9 cellular contexts compared by ENCODE assay signal in genomic region chr16:982152-983043, GRCh38. TPM values are rescaled to one million over a fixed set of nuclear protein-coding genes. Genes with fewer than 3 reads are reported as not detected.
DNase-seq lines count a peak whose midpoint lies in the region; ATAC-seq and TF ChIP-seq lines count a peak whose summit lies in the region.
"Had no signal": no experiment of that assay in that cellular context is flagged by ENCODE, and none has a peak within 500 bp of the region (broad histone marks: within the 10 kb centered on the region; RNA-seq: fewer than 3 reads in every experiment).

No MANE protein-coding gene starts in this region.

- CTCF ChIA-PET in CD4-positive, alpha-beta T cell (lab: Charles Lee), result no interaction called here

- peak overlapping the region; percentile 36 for H3K4me3 ChIP-seq in ovary

- H3K27me3 ChIP-seq in CD4-positive, alpha-beta T cell (ENCODE audit: control insufficient read depth, insufficient read depth, low read length), result no peaks in the 10 kb centered on the region
- peaks cover 16% of the 10 kb centered on the region for H3K27me3 ChIP-seq in ovary

- H3K4me1 ChIP-seq in ovary (ENCODE audit: insufficient read depth), result peaks cover 8% of the 10 kb centered on the region

- DNase-seq in CD4-positive, alpha-beta T cell, result no peak
- DNase-seq in NCI-H69 (lab: John Stamatoyannopoulos, UW) (peak; percentile 33), ovary (no peak), NK-92 (lab: John Stamatoyannopoulos, UW; ENCODE audit: unreplicated experiment) (no peak), GM10266 (ENCODE audit: extremely low spot score) (no peak)
- no peak for DNase-seq in effector memory CD8-positive, alpha-beta T cell

- no peaks in the 10 kb centered on the region for H3K9me3 Mint-ChIP-seq in CD4-positive, alpha-beta T cell
- no peaks in the 10 kb centered on the region for H3K9me3 Mint-ChIP-seq in effector memory CD8-positive, alpha-beta T cell

- H3K27me3 Mint-ChIP-seq in CD4-positive, alpha-beta T cell, result no peaks in the 10 kb centered on the region
- peaks cover 16 to 46% of the 10 kb centered on the region in 2 donors for H3K27me3 Mint-ChIP-seq in effector memory CD8-positive, alpha-beta T cell

- peak; percentile 22 for ATAC-seq in CD4-positive, alpha-beta T cell (ENCODE audit: poor library complexity)
- peak; percentile 36 for ATAC-seq in effector memory CD8-positive, alpha-beta T cell (replicated peaks)
- no peak for ATAC-seq in HG03442 (IDR thresholded peaks at IDR 0.05; ENCODE audit: unreplicated experiment)
- ATAC-seq in HG03571 (IDR thresholded peaks at IDR 0.05; ENCODE audit: unreplicated experiment), result no peak

- TF ChIP-seq CTCF in CD4-positive, alpha-beta T cell (IDR thresholded peaks at IDR 0.05), result no peak
- no peak for TF ChIP-seq CTCF in ovary (IDR thresholded peaks at IDR 0.05)
- TF ChIP-seq CTCF in GM10266 (IDR thresholded peaks at IDR 0.05; ENCODE audit: control insufficient read depth, insufficient read depth, low read depth, missing control alignments), result no peak

- intact Hi-C loops in CD4-positive, alpha-beta T cell (cut with DNase I, micrococcal nuclease), result no loop called here
- intact Hi-C loops in ovary (cut with DNase I), result no loop called here

- no peak overlapping the region for H3K27ac ChIP-seq in CD4-positive, alpha-beta T cell (ENCODE audit: low read depth, low read length)
- H3K27ac ChIP-seq in ovary, result no peak overlapping the region

- H3K36me3 ChIP-seq in ovary, result no peaks in the 10 kb centered on the region

- no peaks in the 10 kb centered on the region for H3K9me3 ChIP-seq in CD4-positive, alpha-beta T cell (ENCODE audit: control insufficient read depth, low read length)
- no peaks in the 10 kb centered on the region for H3K9me3 ChIP-seq in ovary

- POLR2A ChIA-PET in CD4-positive, alpha-beta T cell (lab: Charles Lee), result interaction anchor here (1.9 to 7.0 kb wide), 6 partner anchors 10 to 287 kb away, joined by 6 to 78 read pairs (median 29); partner anchors contain the start of gene LMF1

- no peak overlapping the region for H3K27ac Mint-ChIP-seq in CD4-positive, alpha-beta T cell
- peak overlapping the region in 1 of 2 donors; percentile 46 for H3K27ac Mint-ChIP-seq in effector memory CD8-positive, alpha-beta T cell

- no peak for TF ChIP-seq EP300 in ovary (IDR thresholded peaks at IDR 0.05)

- H3K4me3 Mint-ChIP-seq in CD4-positive, alpha-beta T cell, result peak overlapping the region; percentile 79
- peak overlapping the region; percentile 64 to 71 for H3K4me3 Mint-ChIP-seq in effector memory CD8-positive, alpha-beta T cell

- WGBS in ovary, 3 donors, result 3 to 8% (median 4%) methylated on average over 42 to 76 of the region's 76 CpGs

- peaks cover 7% of the 10 kb centered on the region for H3K4me1 Mint-ChIP-seq in CD4-positive, alpha-beta T cell (ENCODE audit: low read depth)
- H3K4me1 Mint-ChIP-seq in effector memory CD8-positive, alpha-beta T cell (ENCODE audit: low read depth in 2 of 2), result peaks cover 4 to 10% of the 10 kb centered on the region in 2 donors

- H3K36me3 Mint-ChIP-seq in CD4-positive, alpha-beta T cell (ENCODE audit: low read depth), result no peaks in the 10 kb centered on the region
- H3K36me3 Mint-ChIP-seq in effector memory CD8-positive, alpha-beta T cell (ENCODE audit: insufficient read depth), result peaks cover 15% of the 10 kb centered on the region

- no peak for TF ChIP-seq POLR2A in ovary (IDR thresholded peaks at IDR 0.05)

RNA-seq across cellular contexts. Expression of gene SOX8, which starts 0.8 kb away (rescaled TPM):
- 1 to 10 TPM; 1.4 to 2.3 TPM for total RNA-seq in CD4-positive, alpha-beta T cell
- under 1 TPM; 0.08 to 0.48 (median 0.32) TPM for total RNA-seq in ovary
- under 1 TPM; 0.25 to 0.52 TPM for polyA plus RNA-seq in ovary
- total RNA-seq: M059J had no signal

RNA-seq across cellular contexts. Expression of gene LMF1, which starts 11.6 kb away (rescaled TPM):
- total RNA-seq in CD4-positive, alpha-beta T cell, result 10 to 100 TPM; 26.8 to 27.6 TPM
- total RNA-seq in ovary, result 10 to 100 TPM; 18.7 to 31.9 (median 23.8) TPM
- 10 to 100 TPM in 1 of 2 donors, 1 to 10 TPM in 1; 7.8 to 17.8 TPM for polyA plus RNA-seq in ovary

Comparison
In these comparisons a context has a peak if more than half of its experiments do, and no peak if none do; other contexts are left out.
1. ATAC-seq: peak in CD4-positive, alpha-beta T cell (single experiment) and effector memory CD8-positive, alpha-beta T cell (single experiment); none in HG03442 (single experiment) and HG03571 (single experiment).